In genomic region chr20:59802471-59803221, GRCh38 we compare ENCODE assay signal across 30 cellular contexts.
DNase-seq lines count a peak whose midpoint lies in the region; TF ChIP-seq lines count a peak whose summit lies in the region.
"Had no signal": no experiment of that assay in that cellular context is flagged by ENCODE, and none has a peak within 500 bp of the region (broad histone marks: within the 10 kb centered on the region; RNA-seq: fewer than 3 reads in every experiment).

No MANE protein-coding gene starts in this region.

- no peak overlapping the region for H4K8ac ChIP-seq in H9 (replicated peaks; ENCODE audit: insufficient read length, low read depth, low read length)
- no peak overlapping the region for H4K8ac ChIP-seq in mesendoderm (ENCODE audit: low read depth, low read length)

- H3K18ac ChIP-seq in H9 (ENCODE audit: insufficient read length, low read depth, low read length) = no peak overlapping the region
- no peak overlapping the region for H3K18ac ChIP-seq in mesendoderm (ENCODE audit: low read length)

- no peaks in the 10 kb centered on the region for H3K79me2 ChIP-seq in H9 (ENCODE audit: insufficient read depth, low read length)
- no peaks in the 10 kb centered on the region for H3K79me2 ChIP-seq in OCI-LY7 (ENCODE audit: insufficient read depth, low read depth, low read length)
- H3K79me2 ChIP-seq in mesendoderm (ENCODE audit: control insufficient read depth, insufficient read depth, low read length) = no peaks in the 10 kb centered on the region

- H2BK15ac ChIP-seq in H9 (ENCODE audit: low read depth, low read length) (no peak overlapping the region), mesendoderm (replicated peaks; ENCODE audit: low read depth) (no peak overlapping the region)

- no peak overlapping the region for H3T11ph ChIP-seq in H9 (ENCODE audit: low read length)

- no peak overlapping the region for H3K9ac ChIP-seq in H9 (ENCODE audit: extremely low read depth, insufficient read length, low read length)
- H3K9ac ChIP-seq in mesendoderm (ENCODE audit: low read length) = no peak overlapping the region

- H3K4me2 ChIP-seq in H9 (ENCODE audit: insufficient read depth, insufficient read length, low read length) (no peak overlapping the region), OCI-LY7 (ENCODE audit: low read length) (no peak overlapping the region), mesendoderm (ENCODE audit: low read length) (no peak overlapping the region)
- H3K4me2 ChIP-seq: BLaER1 treated with 17β-estradiol and CSF1 and Interleukin-3, amounts not matched to agents 10 nM and 100 nM had no signal

- H3K23ac ChIP-seq in H9 (ENCODE audit: insufficient read length, low read depth, low read length) = no peak overlapping the region
- no peak overlapping the region for H3K23ac ChIP-seq in mesendoderm (ENCODE audit: low read length)

- no peaks in the 10 kb centered on the region for H3K23me2 ChIP-seq in H9 (ENCODE audit: insufficient read length, low read depth, low read length, poor library complexity, severe bottlenecking)

- H3K56ac ChIP-seq in H9 (ENCODE audit: insufficient read length, low read depth, low read length) = no peak overlapping the region
- H3K56ac ChIP-seq in mesendoderm (ENCODE audit: low read length) = no peak overlapping the region

- H3K36me3 Mint-ChIP-seq in H9 (ENCODE audit: insufficient read depth in 1 of 3, low read depth in 3 of 3) (peaks cover 0 to 6% (median 3%) of the 10 kb centered on the region in 3 experiments; a peak in 3 of 7 replicates), chondrocyte (ENCODE audit: low read depth) (peaks cover 2% of the 10 kb centered on the region)
- H3K36me3 Mint-ChIP-seq: activated CD4-positive, alpha-beta memory T cell treated with anti-CD3 and anti-CD28 coated beads for 36 hours; memory B cell had no signal

- H3K9me3 Mint-ChIP-seq in H9 = peaks cover 29 to 54% of the 10 kb centered on the region in 2 experiments
- H3K9me3 Mint-ChIP-seq in chondrocyte (ENCODE audit: low read depth) = peaks cover 30% of the 10 kb centered on the region

- no peak overlapping the region for H3K4me3 ChIP-seq in OCI-LY7 (ENCODE audit: low read depth, low read length, poor library complexity, severe bottlenecking)
- H3K4me3 ChIP-seq in mesendoderm (ENCODE audit: low read length) = no peak overlapping the region
- H3K4me3 ChIP-seq: ascending aorta; BLaER1 treated with 17β-estradiol and CSF1 and Interleukin-3, amounts not matched to agents 10 nM and 100 nM; HAP-1; psoas muscle; tibial artery had no signal

- H3K4me1 Mint-ChIP-seq in H9 (0 out of 4 replicates have a peak, but pooled peaks cover 0 to 4% of the 10 kb centered on the region in 2 experiments), chondrocyte (ENCODE audit: low read depth) (peaks cover 3% of the 10 kb centered on the region)
- H3K4me1 Mint-ChIP-seq: central memory CD8-positive, alpha-beta T cell; memory B cell had no signal

- H3K27ac ChIP-seq in H9 (ENCODE audit: insufficient read length, low read depth, low read length) (no peak overlapping the region), layer of hippocampus (ENCODE audit: low read depth, low read length) (peak overlapping the region; percentile 39), substantia nigra (ENCODE audit: low read depth, low read length, poor library complexity, severe bottlenecking) (peak overlapping the region; percentile 58), OCI-LY7 (ENCODE audit: low read depth, low read length, poor library complexity, severe bottlenecking) (no peak overlapping the region), mesendoderm (ENCODE audit: low read depth, low read length) (no peak overlapping the region)
- H3K27ac ChIP-seq: ascending aorta; BLaER1 treated with 17β-estradiol and CSF1 and Interleukin-3, amounts not matched to agents 10 nM and 100 nM; psoas muscle; tibial artery had no signal

- H3K4ac ChIP-seq in H9 (ENCODE audit: low read depth, low read length) (no peak overlapping the region), mesendoderm (ENCODE audit: low read depth, low read length) (no peak overlapping the region)

- no peaks in the 10 kb centered on the region for H3K4me1 ChIP-seq in H9 (ENCODE audit: insufficient read depth, low read length)
- H3K4me1 ChIP-seq in OCI-LY7 (ENCODE audit: insufficient read depth, low read length, poor library complexity, severe bottlenecking) = no peaks in the 10 kb centered on the region
- no peaks in the 10 kb centered on the region for H3K4me1 ChIP-seq in mesendoderm (ENCODE audit: control insufficient read depth, low read depth, low read length)
- H3K4me1 ChIP-seq: ascending aorta, HAP-1, psoas muscle, tibial artery had no signal

- peak; percentile 18 for DNase-seq in H9
- DNase-seq in chondrocyte (ENCODE audit: low spot score) = peak; percentile 51
- DNase-seq in substantia nigra (lab: John Stamatoyannopoulos, UW) = peak in 6 of 49 donors; percentile 20 to 47 (median 26)
- DNase-seq in OCI-LY7 (ENCODE audit: low spot score) = no peak
- no peak for DNase-seq in NCI-H524 treated with DMSO at 0.1 percent for 48 hours (lab: John Stamatoyannopoulos, UW)
- DNase-seq in mesendoderm = no peak
- DNase-seq: activated CD4-positive, alpha-beta memory T cell treated with anti-CD3 and anti-CD28 coated beads for 36 hours; activated effector memory CD4-positive, alpha-beta T cell treated with Interleukin-2 at 50 U/mL for 16 hours; activated T-cell treated with anti-CD3 and anti-CD28 coated beads for 4 hours; DMS79 treated with DMSO at 0.1 percent for 48 hours; effector CD4-positive, alpha-beta T cell; GF-D8; glutamatergic neuron; KBM-7; NCI-H1105 treated with DMSO at 0.1 percent for 48 hours; NCI-H2029; NCI-H2227 treated with DMSO at 0.1 percent for 48 hours; NCI-H69; psoas muscle; SIG-M5; stimulated activated naive CD8-positive, alpha-beta T cell treated with anti-CD3 and anti-CD28 coated beads, Interleukin-15, Interleukin-2, amounts not matched to agents 100 U/mL and 50 U/mL, for 24 hours; tibial artery had no signal

- H3K27me3 ChIP-seq in H9 (ENCODE audit: insufficient read depth, low read length) = no peaks in the 10 kb centered on the region
- no peaks in the 10 kb centered on the region for H3K27me3 ChIP-seq in layer of hippocampus (ENCODE audit: control insufficient read depth, insufficient read depth, low read length)
- H3K27me3 ChIP-seq in mesendoderm (ENCODE audit: insufficient read depth, low read length, poor library complexity) = no peaks in the 10 kb centered on the region
- H3K27me3 ChIP-seq: ascending aorta; BLaER1 treated with 17β-estradiol and CSF1 and Interleukin-3, amounts not matched to agents 10 nM and 100 nM had no signal

- CTCF ChIA-PET in OCI-LY7 (lab: Charles Lee; ENCODE audit: unreplicated experiment) = no interaction called here

- POLR2A ChIA-PET in OCI-LY7 (lab: Charles Lee) = no interaction called here

- no peaks in the 10 kb centered on the region for H3K9me2 ChIP-seq in OCI-LY7 (ENCODE audit: insufficient read depth, low read length)

- no CpG with 5 or more reads among the region's 9 CpGs for WGBS in H9 (ENCODE audit: extremely low coverage, insufficient read length, low lambda C conversion rate)
- WGBS in mesendoderm (ENCODE audit: extremely low coverage, insufficient coverage, low lambda C conversion rate) = no CpG with 5 or more reads among the region's 9 CpGs

- H3K27me3 Mint-ChIP-seq in H9 (ENCODE audit: low read depth) (peaks cover 17% of the 10 kb centered on the region), chondrocyte (ENCODE audit: low read depth) (peaks cover 3% of the 10 kb centered on the region)

- no peaks in the 10 kb centered on the region for H3K9me3 ChIP-seq in H9 (ENCODE audit: control insufficient read depth, low read depth, low read length)
- H3K9me3 ChIP-seq in OCI-LY7 (ENCODE audit: low read length) = 0 out of 2 replicates have a peak, but pooled peaks cover 5% of the 10 kb centered on the region
- H3K9me3 ChIP-seq: ascending aorta, HAP-1 had no signal

- H4K91ac ChIP-seq in H9 (ENCODE audit: insufficient read length, low read depth, low read length) = no peak overlapping the region

- intact Hi-C loops in OCI-LY7 (cut with micrococcal nuclease; ENCODE audit: unreplicated experiment) = no loop called here

- H2BK20ac ChIP-seq in H9 (ENCODE audit: low read depth, low read length, poor library complexity, severe bottlenecking) = no peak overlapping the region

- H2BK120ac ChIP-seq in H9 (ENCODE audit: low read depth, low read length, poor library complexity, severe bottlenecking) = no peak overlapping the region
- no peak overlapping the region for H2BK120ac ChIP-seq in mesendoderm (ENCODE audit: low read depth, low read length)

- no peak overlapping the region for H3K4me3 Mint-ChIP-seq in H9
- no peak overlapping the region for H3K4me3 Mint-ChIP-seq in chondrocyte (ENCODE audit: unreplicated experiment)
- H3K4me3 Mint-ChIP-seq: activated CD4-positive, alpha-beta memory T cell treated with anti-CD3 and anti-CD28 coated beads for 36 hours; activated naive CD8-positive, alpha-beta T cell; central memory CD8-positive, alpha-beta T cell; memory B cell; WTC11 had no signal

- H2BK12ac ChIP-seq in H9 (ENCODE audit: insufficient read length, low read depth, low read length) = no peak overlapping the region

- H3K14ac ChIP-seq in H9 (ENCODE audit: insufficient read depth, low read length) = no peak overlapping the region

- H2AFZ ChIP-seq in H9 (ENCODE audit: low read length) = no peak overlapping the region
- no peak overlapping the region for H2AFZ ChIP-seq in OCI-LY7 (ENCODE audit: low read length)

- H4K5ac ChIP-seq in H9 (ENCODE audit: insufficient read length, low read depth, low read length) = no peak overlapping the region
- no peak overlapping the region for H4K5ac ChIP-seq in mesendoderm (ENCODE audit: low read length)

- H3K79me1 ChIP-seq in H9 (ENCODE audit: insufficient read depth, low read depth, low read length, poor library complexity, severe bottlenecking) (no peaks in the 10 kb centered on the region), mesendoderm (ENCODE audit: low read length) (no peaks in the 10 kb centered on the region)

- no peak overlapping the region for H3K27ac Mint-ChIP-seq in H9
- no peak overlapping the region for H3K27ac Mint-ChIP-seq in chondrocyte (ENCODE audit: unreplicated experiment)
- H3K27ac Mint-ChIP-seq: activated CD4-positive, alpha-beta memory T cell treated with anti-CD3 and anti-CD28 coated beads for 36 hours; activated naive CD8-positive, alpha-beta T cell; memory B cell; WTC11 had no signal

- H3K36me3 ChIP-seq in OCI-LY7 (ENCODE audit: insufficient read depth, low read length) (no peaks in the 10 kb centered on the region), mesendoderm (ENCODE audit: control insufficient read depth, insufficient read depth, low read length) (no peaks in the 10 kb centered on the region)
- H3K36me3 ChIP-seq: ascending aorta, HAP-1, tibial artery had no signal

- H2AK5ac ChIP-seq in H9 (ENCODE audit: insufficient read length, low read length) (no peak overlapping the region), mesendoderm (ENCODE audit: low read length) (no peak overlapping the region)

- no peak overlapping the region for H2BK5ac ChIP-seq in H9 (ENCODE audit: insufficient read length, low read length)
- no peak overlapping the region for H2BK5ac ChIP-seq in mesendoderm (ENCODE audit: low read length)

- H4K20me1 ChIP-seq in H9 (ENCODE audit: control insufficient read depth, insufficient read depth, insufficient read length) (no peaks in the 10 kb centered on the region), OCI-LY7 (ENCODE audit: insufficient read depth, low read length) (no peaks in the 10 kb centered on the region)

- TF ChIP-seq CTCF in H9 (conservative IDR thresholded peaks at IDR 0.05) (no peak), chondrocyte (IDR thresholded peaks at IDR 0.05) (no peak), OCI-LY7 (conservative IDR thresholded peaks at IDR 0.05; ENCODE audit: low read length) (no peak)

- no TSS peak for BruUV-seq in OCI-LY7 (replicated peaks; lab: Mats Ljungman, UMichigan)

Comparison
In these comparisons a context has a peak if more than half of its experiments do, and no peak if none do; other contexts are left out.
1. DNase-seq: peak in H9 (single experiment) and chondrocyte (single experiment); none in OCI-LY7 (single experiment), NCI-H524 treated with DMSO at 0.1 percent for 48 hours (single experiment) and mesendoderm (single experiment).
2. H3K27ac ChIP-seq: peak in layer of hippocampus (single experiment) and substantia nigra (single experiment); none in H9 (single experiment), OCI-LY7 (single experiment) and mesendoderm (single experiment).